Comparison of ENCODE assay signal across 17 cellular contexts in genomic region chr1:224735159-224735558, GRCh38.
DNase-seq lines count a peak whose midpoint lies in the region; ATAC-seq, FAIRE-seq and TF ChIP-seq lines count a peak whose summit lies in the region.
"Had no signal": no experiment of that assay in that cellular context is flagged by ENCODE, and none has a peak within 500 bp of the region (broad histone marks: within the 10 kb centered on the region; RNA-seq: fewer than 3 reads in every experiment).

No MANE protein-coding gene starts in this region.

- H3K4me1 ChIP-seq in BLaER1 (peaks cover 68% of the 10 kb centered on the region), small intestine (ENCODE audit: control insufficient read depth in 2 of 2, insufficient read depth in 1 of 2, low read depth in 1 of 2, low read length in 1 of 2) (no peaks in the 10 kb centered on the region)
- H3K4me1 ChIP-seq: Caco-2 had no signal

- POLR2A ChIA-PET in activated CD4-positive, alpha-beta T cell treated with anti-CD3 and anti-CD28 coated beads, Interleukin-2, amount 10 ng/mL, durations not matched to agents 7 days and 5 days (lab: Charles Lee): no interaction called here
- POLR2A ChIA-PET in activated CD8-positive, alpha-beta T cell treated with anti-CD3 and anti-CD28 coated beads, Interleukin-2, amount 10 ng/mL, durations not matched to agents 7 days and 5 days (lab: Charles Lee): no interaction called here

- H3K4me2 ChIP-seq in BLaER1: peak overlapping the region; percentile 89
- H3K4me2 ChIP-seq: GM23338 had no signal

- H3K27me3 Mint-ChIP-seq in activated CD4-positive, alpha-beta T cell treated with anti-CD3 and anti-CD28 coated beads, Interleukin-2, amount 10 ng/mL, durations not matched to agents 7 days and 5 days: peaks cover 4% of the 10 kb centered on the region
- H3K27me3 Mint-ChIP-seq in activated CD8-positive, alpha-beta T cell treated with anti-CD3 and anti-CD28 coated beads, Interleukin-2, amount 10 ng/mL, durations not matched to agents 7 days and 5 days (ENCODE audit: low read depth): no peaks in the 10 kb centered on the region

- CTCF ChIA-PET in activated CD4-positive, alpha-beta T cell treated with anti-CD3 and anti-CD28 coated beads, Interleukin-2, amount 10 ng/mL, durations not matched to agents 7 days and 5 days (lab: Charles Lee): interaction anchor here (0.6 kb wide), 1 partner anchor 1837 kb away, joined by 3 read pairs; no protein-coding TSS in a partner anchor
- CTCF ChIA-PET in activated CD8-positive, alpha-beta T cell treated with anti-CD3 and anti-CD28 coated beads, Interleukin-2, amount 10 ng/mL, durations not matched to agents 7 days and 5 days (lab: Charles Lee): interaction anchor here (0.7 kb wide), 1 partner anchor 223 kb away, joined by 4 read pairs; no protein-coding TSS in a partner anchor

- H3K9ac ChIP-seq in BLaER1: no peak overlapping the region

- no peak overlapping the region for H3K27ac Mint-ChIP-seq in activated CD4-positive, alpha-beta T cell treated with anti-CD3 and anti-CD28 coated beads, Interleukin-2, amount 10 ng/mL, durations not matched to agents 7 days and 5 days
- H3K27ac Mint-ChIP-seq in activated CD8-positive, alpha-beta T cell treated with anti-CD3 and anti-CD28 coated beads, Interleukin-2, amount 10 ng/mL, durations not matched to agents 7 days and 5 days: no peak overlapping the region
- H3K27ac Mint-ChIP-seq: CD4-positive, CD25-positive, alpha-beta regulatory T cell; GM23338 had no signal

- DNase-seq in activated CD4-positive, alpha-beta T cell treated with anti-CD3 and anti-CD28 coated beads, Interleukin-2, amount 10 ng/mL, durations not matched to agents 7 days and 5 days: peak; percentile 26
- no peak for DNase-seq in activated CD4-positive, alpha-beta T cell treated with anti-CD3 and anti-CD28 coated beads for 4 hours
- DNase-seq in GM12892 (ENCODE audit: insufficient read length) (no peak), NCI-H510A treated with DMSO at 0.1 percent for 48 hours (lab: John Stamatoyannopoulos, UW) (no peak), small intestine (no peak)
- DNase-seq in activated CD8-positive, alpha-beta T cell treated with anti-CD3 and anti-CD28 coated beads, Interleukin-2, amount 10 ng/mL, durations not matched to agents 7 days and 5 days: peak; percentile 51
- DNase-seq: Caco-2, NCI-H1436, NCI-H2029, NCI-H2171 treated with DMSO at 0.1 percent for 48 hours, NCI-H446 treated with DMSO at 0.1 percent for 48 hours, NCI-H748 treated with DMSO at 0.1 percent for 48 hours, PC-9 had no signal

- no peaks in the 10 kb centered on the region for H3K36me3 ChIP-seq in BLaER1
- no peaks in the 10 kb centered on the region for H3K36me3 ChIP-seq in small intestine (ENCODE audit: control insufficient read depth in 2 of 2, insufficient read depth in 2 of 2, low read length in 2 of 2)

- no peaks in the 10 kb centered on the region for H3K36me3 Mint-ChIP-seq in activated CD4-positive, alpha-beta T cell treated with anti-CD3 and anti-CD28 coated beads, Interleukin-2, amount 10 ng/mL, durations not matched to agents 7 days and 5 days (ENCODE audit: low read depth)
- no peaks in the 10 kb centered on the region for H3K36me3 Mint-ChIP-seq in activated CD8-positive, alpha-beta T cell treated with anti-CD3 and anti-CD28 coated beads, Interleukin-2, amount 10 ng/mL, durations not matched to agents 7 days and 5 days (ENCODE audit: low read depth)
- H3K36me3 Mint-ChIP-seq: CD4-positive, CD25-positive, alpha-beta regulatory T cell had no signal

- H3K27me3 ChIP-seq in BLaER1: no peaks in the 10 kb centered on the region
- no peaks in the 10 kb centered on the region for H3K27me3 ChIP-seq in small intestine (ENCODE audit: control insufficient read depth in 2 of 2, insufficient read depth in 2 of 2, low read length in 2 of 2)

- no peaks in the 10 kb centered on the region for H3K9me3 Mint-ChIP-seq in activated CD4-positive, alpha-beta T cell treated with anti-CD3 and anti-CD28 coated beads, Interleukin-2, amount 10 ng/mL, durations not matched to agents 7 days and 5 days
- H3K9me3 Mint-ChIP-seq in activated CD8-positive, alpha-beta T cell treated with anti-CD3 and anti-CD28 coated beads, Interleukin-2, amount 10 ng/mL, durations not matched to agents 7 days and 5 days (ENCODE audit: insufficient read depth): no peaks in the 10 kb centered on the region
- H3K9me3 Mint-ChIP-seq: CD4-positive, CD25-positive, alpha-beta regulatory T cell; GM23338 had no signal

- WGBS in small intestine, 3 donors: 78 to 86% (median 82%) methylated on average over 6 of the region's 6 CpGs

- no peak overlapping the region for H3K4me3 Mint-ChIP-seq in activated CD4-positive, alpha-beta T cell treated with anti-CD3 and anti-CD28 coated beads, Interleukin-2, amount 10 ng/mL, durations not matched to agents 7 days and 5 days
- H3K4me3 Mint-ChIP-seq in activated CD8-positive, alpha-beta T cell treated with anti-CD3 and anti-CD28 coated beads, Interleukin-2, amount 10 ng/mL, durations not matched to agents 7 days and 5 days: peak overlapping the region; percentile 6
- H3K4me3 Mint-ChIP-seq: CD4-positive, CD25-positive, alpha-beta regulatory T cell; GM23338 had no signal

- TF ChIP-seq POLR2A in GM12892 (IDR thresholded peaks at IDR 0.05; ENCODE audit: low read depth, low read length): no peak

- FAIRE-seq in GM12892 (lab: Jason Lieb, UNC): peak; percentile 46
- FAIRE-seq in small intestine (lab: Jason Lieb, UNC): no peak

- peak; percentile 79 for ATAC-seq in activated CD8-positive, alpha-beta T cell treated with anti-CD3 and anti-CD28 coated beads, Interleukin-2, amount 10 ng/mL, durations not matched to agents 7 days and 5 days
- no peak for ATAC-seq in GM21515 (IDR thresholded peaks at IDR 0.05; ENCODE audit: unreplicated experiment)

- no peak overlapping the region for H3K27ac ChIP-seq in BLaER1
- no peak overlapping the region for H3K27ac ChIP-seq in small intestine (ENCODE audit: low read depth in 1 of 2, low read length in 1 of 2)

- peaks cover 22% of the 10 kb centered on the region for H3K4me1 Mint-ChIP-seq in activated CD4-positive, alpha-beta T cell treated with anti-CD3 and anti-CD28 coated beads, Interleukin-2, amount 10 ng/mL, durations not matched to agents 7 days and 5 days
- peaks cover 24% of the 10 kb centered on the region for H3K4me1 Mint-ChIP-seq in activated CD8-positive, alpha-beta T cell treated with anti-CD3 and anti-CD28 coated beads, Interleukin-2, amount 10 ng/mL, durations not matched to agents 7 days and 5 days (ENCODE audit: low read depth)

- no peaks in the 10 kb centered on the region for H3K9me3 ChIP-seq in BLaER1
- H3K9me3 ChIP-seq in small intestine (ENCODE audit: control insufficient read depth, low read depth): no peaks in the 10 kb centered on the region
- H3K9me3 ChIP-seq: Caco-2 had no signal

- no peaks in the 10 kb centered on the region for H4K20me1 ChIP-seq in BLaER1

- H3K4me3 ChIP-seq in BLaER1 (no peak overlapping the region; the same call in 1 of the 2 replicates), small intestine (ENCODE audit: low read depth in 1 of 2, low read length in 2 of 2) (no peak overlapping the region)
- H3K4me3 ChIP-seq: GM23338, PC-9 had no signal

Comparison
In these comparisons a context has a peak if more than half of its experiments do, and no peak if none do; other contexts are left out.
1. DNase-seq: peak in activated CD4-positive, alpha-beta T cell treated with anti-CD3 and anti-CD28 coated beads, Interleukin-2, amount 10 ng/mL, durations not matched to agents 7 days and 5 days (single experiment) and activated CD8-positive, alpha-beta T cell treated with anti-CD3 and anti-CD28 coated beads, Interleukin-2, amount 10 ng/mL, durations not matched to agents 7 days and 5 days (single experiment); none in activated CD4-positive, alpha-beta T cell treated with anti-CD3 and anti-CD28 coated beads for 4 hours (0 of 2), GM12892 (single experiment), NCI-H510A treated with DMSO at 0.1 percent for 48 hours (single experiment) and small intestine (single experiment).